8 cellular contexts compared by ENCODE assay signal in the genomic region with DNA sequence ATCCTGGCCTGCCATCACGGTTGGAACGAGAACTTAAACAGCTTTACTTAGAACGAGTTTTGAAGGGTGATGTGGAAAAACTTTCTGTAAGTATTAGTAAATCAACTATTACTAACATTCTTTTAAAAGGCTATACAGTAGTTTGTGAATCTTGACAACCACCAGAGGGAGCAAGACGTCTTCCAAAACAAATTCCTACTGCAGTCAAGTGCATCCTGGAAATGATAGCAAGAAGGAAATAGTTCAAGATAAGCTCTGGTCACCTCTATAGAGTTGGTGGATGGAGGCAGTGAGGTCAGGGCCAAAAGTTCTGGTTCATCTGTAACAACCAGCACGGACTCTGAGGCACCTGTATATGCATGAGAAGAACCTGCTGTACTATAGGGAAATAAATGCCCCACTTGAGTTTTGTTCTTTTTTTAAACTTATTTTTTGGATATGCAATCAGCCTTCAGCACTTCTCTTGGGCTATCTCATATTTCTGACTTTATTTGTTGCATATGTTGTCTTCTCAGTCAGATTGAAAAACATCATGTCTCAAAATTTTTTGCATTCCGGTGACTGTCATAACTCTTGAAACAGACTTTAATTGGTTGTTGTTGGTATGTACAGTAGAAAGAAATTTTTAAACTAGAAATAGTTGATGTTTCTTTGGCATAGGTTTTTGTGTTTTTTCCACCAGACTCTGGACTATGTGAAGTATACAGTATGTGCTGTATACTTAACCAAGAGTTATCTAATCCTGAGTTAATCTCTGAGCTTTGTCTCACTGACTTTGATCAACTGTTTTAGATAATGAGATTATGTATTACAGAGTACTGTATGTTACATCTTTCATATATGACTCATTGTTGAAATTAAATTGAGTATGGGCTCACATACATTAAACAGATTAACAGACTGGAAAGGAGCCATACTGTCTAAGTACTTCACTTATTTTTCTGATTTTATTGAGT. TPM values are rescaled to one million over a fixed set of nuclear protein-coding genes. Genes with fewer than 3 reads are reported as not detected.
DNase-seq lines count a peak whose midpoint lies in the region; ATAC-seq, FAIRE-seq and TF ChIP-seq lines count a peak whose summit lies in the region.

No MANE protein-coding gene starts in this region.

- intact Hi-C loops in Panc1 (cut with micrococcal nuclease; ENCODE audit: unreplicated experiment) = loop anchor here (2.0 to 5.0 kb wide), 3 partner anchors 165 to 307 kb away; no protein-coding TSS in a partner anchor
- intact Hi-C loops in lower lobe of right lung (cut with DNase I) = loop anchor here (10.0 kb wide), 1 partner anchor 279 kb away; no protein-coding TSS in a partner anchor
- intact Hi-C loops in uterus (cut with DNase I; ENCODE audit: low total_unique reads) = loop anchor here (5.0 kb wide), 1 partner anchor 302 kb away; no protein-coding TSS in a partner anchor

- H3K4me1 ChIP-seq in DOHH2 (ENCODE audit: control insufficient read depth, low read length) (peaks cover 3% of the 10 kb centered on the region; the same call in 1 of the 2 replicates), Panc1 (ENCODE audit: control insufficient read depth, insufficient read depth, low read length) (peaks cover 17% of the 10 kb centered on the region), H1 (replicated peaks in 1 of 4; ENCODE audit: control insufficient read depth in 3 of 4, insufficient read depth in 4 of 4, low read length in 3 of 4) (peaks cover 0 to 4% (median 2%) of the 10 kb centered on the region in 4 experiments; a peak in 1 of 7 replicates), lower lobe of right lung (peaks cover 17% of the 10 kb centered on the region), uterus (no peaks in the 10 kb centered on the region)
- no peaks in the 10 kb centered on the region for H3K4me1 ChIP-seq in effector memory CD4-positive, alpha-beta T cell (ENCODE audit: control insufficient read depth, insufficient read depth, low read length, poor library complexity, severe bottlenecking)

- no peaks in the 10 kb centered on the region for H3K23me2 ChIP-seq in H1 (ENCODE audit: low read depth, low read length)

- H4K8ac ChIP-seq in H1 (ENCODE audit: extremely low read depth, insufficient read depth, low read length) = no peak overlapping the region

- no TSS peak for BruUV-seq in Panc1 (replicated peaks; lab: Mats Ljungman, UMichigan)

- H4K5ac ChIP-seq in H1 (ENCODE audit: insufficient read length, low read depth, low read length) = no peak overlapping the region

- H3K4ac ChIP-seq in H1 (replicated peaks; ENCODE audit: insufficient read length, low read depth, low read length) = no peak overlapping the region

- ATAC-seq in Panc1 = peak; percentile 70
- peak; percentile 88 to 89 for ATAC-seq in lower lobe of right lung
- ATAC-seq in GM19351 (IDR thresholded peaks at IDR 0.05; ENCODE audit: unreplicated experiment) = no peak

- H3K4me3 ChIP-seq in DOHH2 (ENCODE audit: low read length) = no peak overlapping the region
- H3K4me3 ChIP-seq in Jurkat, Clone E6-1 (ENCODE audit: low read length) = no peak overlapping the region
- H3K4me3 ChIP-seq in Panc1 (ENCODE audit: low read depth in 2 of 2, low read length in 2 of 2) = no peak overlapping the region
- H3K4me3 ChIP-seq in H1 (ENCODE audit: extremely low read depth in 1 of 4, insufficient read depth in 2 of 4, low read depth in 3 of 4, low read length in 4 of 4) = no peak overlapping the region
- no peak overlapping the region for H3K4me3 ChIP-seq in lower lobe of right lung
- no peak overlapping the region for H3K4me3 ChIP-seq in uterus
- no peak overlapping the region for H3K4me3 ChIP-seq in effector memory CD4-positive, alpha-beta T cell (ENCODE audit: insufficient read depth, low read depth, low read length, poor library complexity, severe bottlenecking)

- H3K9me3 ChIP-seq in DOHH2 (ENCODE audit: control insufficient read depth, insufficient read depth, low read length) (no peaks in the 10 kb centered on the region), Panc1 (ENCODE audit: control insufficient read depth, insufficient read depth, low read depth, low read length) (no peaks in the 10 kb centered on the region), H1 (ENCODE audit: insufficient read depth in 2 of 2, low read depth in 1 of 2, low read length in 1 of 2) (no peaks in the 10 kb centered on the region), lower lobe of right lung (no peaks in the 10 kb centered on the region), uterus (no peaks in the 10 kb centered on the region)
- no peaks in the 10 kb centered on the region for H3K9me3 ChIP-seq in effector memory CD4-positive, alpha-beta T cell (ENCODE audit: control insufficient read depth, low read length)

- TF ChIP-seq RAD21 in H1 (IDR thresholded peaks at IDR 0.05 in 1 of 2, conservative IDR thresholded peaks at IDR 0.05 in 1 of 2; ENCODE audit: low read depth in 2 of 2, low read length in 2 of 2) = peak; percentile 87 to 89

- TF ChIP-seq POLR2A in H1 (IDR thresholded peaks at IDR 0.05; ENCODE audit: control extremely low read depth in 1 of 2, low read depth in 2 of 2, low read length in 2 of 2) (no peak), uterus (IDR thresholded peaks at IDR 0.05) (no peak)

- H3K9me2 ChIP-seq in DOHH2 (replicated peaks; ENCODE audit: control insufficient read depth, low read length) = no peaks in the 10 kb centered on the region

- H3K79me1 ChIP-seq in H1 (ENCODE audit: low read depth, low read length) = no peaks in the 10 kb centered on the region

- H2AK5ac ChIP-seq in H1 (ENCODE audit: low read depth, low read length) = no peak overlapping the region

- H3K18ac ChIP-seq in H1 (ENCODE audit: extremely low read depth, low read length) = no peak overlapping the region

- WGBS in H1 (ENCODE audit: extremely low coverage in 1 of 2, insufficient coverage in 1 of 2, insufficient read length in 1 of 2, insufficient replicate concordance in 2 of 2, low coverage in 1 of 2, low lambda C conversion rate in 2 of 2, missing lambda C conversion rate in 1 of 2), 2 experiments = 63% methylated on average over 6 of the region's 6 CpGs; no CpG with 5 or more reads in 1 of the 2 experiments

- no peak overlapping the region for H4K91ac ChIP-seq in H1 (replicated peaks; ENCODE audit: insufficient read length, low read length)

- POLR2A ChIA-PET in Panc1 (lab: Charles Lee) = no interaction called here
- POLR2A ChIA-PET in H1 (lab: Charles Lee; ENCODE audit: partially characterized antibody) = no interaction called here

- in situ Hi-C loops in Panc1 (cut with HindIII; ENCODE audit: low pct_unique_long_range_greater_than_20kb, low sequenced_read_pairs) = no loop called here

- TF ChIP-seq CTCF in DOHH2 (IDR thresholded peaks at IDR 0.05; ENCODE audit: low read depth, low read length, poor library complexity, severe bottlenecking) (peak; percentile 88), Panc1 (IDR thresholded peaks at IDR 0.05) (peak; percentile 74), H1 (IDR thresholded peaks at IDR 0.05; ENCODE audit: control extremely low read depth in 1 of 3, insufficient read depth in 1 of 3, low read depth in 1 of 3, low read length in 3 of 3) (peak in 2 of 3 experiments; percentile 47 to 66; a peak in 2 of 4 replicates), lower lobe of right lung (IDR thresholded peaks at IDR 0.05) (peak; percentile 63), uterus (IDR thresholded peaks at IDR 0.05) (peak; percentile 64 to 84 (median 78))

- H3K56ac ChIP-seq in H1 (replicated peaks; ENCODE audit: insufficient read length, low read depth, low read length) = no peak overlapping the region

- peaks cover 18% of the 10 kb centered on the region for H3F3A ChIP-seq in DOHH2 (ENCODE audit: control insufficient read depth, insufficient read depth)

- H4K20me1 ChIP-seq in DOHH2 (ENCODE audit: control insufficient read depth, insufficient read depth, low read depth, low read length) (peaks cover 3% of the 10 kb centered on the region), H1 (replicated peaks in 1 of 2; ENCODE audit: control insufficient read depth in 1 of 2, insufficient read depth in 2 of 2, low read length in 2 of 2) (peaks cover 2 to 11% of the 10 kb centered on the region in 2 experiments)

- H2BK5ac ChIP-seq in H1 (ENCODE audit: low read depth, low read length) = no peak overlapping the region

- H2BK120ac ChIP-seq in H1 (replicated peaks; ENCODE audit: low read depth, low read length) = no peak overlapping the region

- peaks cover 88% of the 10 kb centered on the region for H3K36me3 ChIP-seq in DOHH2 (ENCODE audit: control insufficient read depth, low read length)
- peaks cover 31% of the 10 kb centered on the region for H3K36me3 ChIP-seq in Panc1 (ENCODE audit: control insufficient read depth, insufficient read depth, low read length)
- H3K36me3 ChIP-seq in H1 (ENCODE audit: control insufficient read depth in 2 of 4, insufficient read depth in 4 of 4, low read length in 3 of 4) = peaks cover 0 to 15% (median 8%) of the 10 kb centered on the region in 4 experiments; a peak in 6 of 8 replicates
- peaks cover 81% of the 10 kb centered on the region for H3K36me3 ChIP-seq in lower lobe of right lung
- H3K36me3 ChIP-seq in uterus = no peaks in the 10 kb centered on the region
- H3K36me3 ChIP-seq in effector memory CD4-positive, alpha-beta T cell (ENCODE audit: control insufficient read depth, insufficient read depth, low read length) = peaks cover 55% of the 10 kb centered on the region

- TF ChIP-seq EP300 in H1 (IDR thresholded peaks at IDR 0.05; ENCODE audit: borderline replicate concordance in 1 of 2, low read depth in 2 of 2, low read length in 2 of 2) = no peak

- H3K14ac ChIP-seq in H1 (ENCODE audit: insufficient read length) = no peak overlapping the region

- H3K27me3 ChIP-seq in DOHH2 (ENCODE audit: control insufficient read depth, low read length) (no peaks in the 10 kb centered on the region), Panc1 (ENCODE audit: control insufficient read depth, insufficient read depth, low read length) (no peaks in the 10 kb centered on the region), H1 (replicated peaks in 1 of 4; ENCODE audit: control insufficient read depth in 3 of 4, extremely low read depth in 1 of 4, insufficient read depth in 3 of 4, low read length in 3 of 4) (no peaks in the 10 kb centered on the region; a peak in 1 of 7 replicates), lower lobe of right lung (ENCODE audit: low read depth) (no peaks in the 10 kb centered on the region), uterus (no peaks in the 10 kb centered on the region)
- no peaks in the 10 kb centered on the region for H3K27me3 ChIP-seq in effector memory CD4-positive, alpha-beta T cell (replicated peaks; ENCODE audit: control insufficient read depth, insufficient read depth, low read length, poor library complexity, severe bottlenecking)

- DNase-seq in Jurkat, Clone E6-1 (ENCODE audit: low read depth, low spot score) = peak; percentile 73
- DNase-seq in Panc1 (ENCODE audit: low read depth, low spot score) (peak; percentile 54), H1 (ENCODE audit: low read depth in 1 of 2, low spot score in 2 of 2) (no peak), lower lobe of right lung (no peak), uterus (peak in 1 of 2 donors; percentile 51)
- DNase-seq in effector memory CD4-positive, alpha-beta T cell = no peak

- H2BK12ac ChIP-seq in H1 (ENCODE audit: low read depth, low read length) = no peak overlapping the region

- no peak overlapping the region for H2BK15ac ChIP-seq in H1 (ENCODE audit: low read length)

- H2AFZ ChIP-seq in H1 (ENCODE audit: low read length) = no peak overlapping the region

- H3K4me2 ChIP-seq in DOHH2 (ENCODE audit: low read length) = no peak overlapping the region
- H3K4me2 ChIP-seq in H1 (ENCODE audit: insufficient read depth in 1 of 2, low read depth in 2 of 2, low read length in 2 of 2) = no peak overlapping the region

- CTCF ChIA-PET in Panc1 (lab: Charles Lee) (interaction anchor here (0.5 to 1.0 kb wide), 5 partner anchors 26 to 146 kb away, joined by 3 to 6 read pairs (median 4); no protein-coding TSS in a partner anchor), H1 (lab: Charles Lee; ENCODE audit: partially characterized antibody) (interaction anchor here (0.5 to 3.6 kb wide), 30 partner anchors 9 to 309 kb away, joined by 3 to 20 read pairs (median 4); no protein-coding TSS in a partner anchor)

- H2BK20ac ChIP-seq in H1 (ENCODE audit: low read length) = no peak overlapping the region

- H3K23ac ChIP-seq in H1 (ENCODE audit: insufficient read length) = no peak overlapping the region

- H3K79me2 ChIP-seq in DOHH2 (ENCODE audit: control insufficient read depth, low read length) (peaks cover 16% of the 10 kb centered on the region), H1 (ENCODE audit: control insufficient read depth in 1 of 2, insufficient read depth in 2 of 2, low read length in 2 of 2) (no peaks in the 10 kb centered on the region)

- FAIRE-seq in H1 (lab: Jason Lieb, UNC) = peak; percentile 86

- no peak overlapping the region for H3K9ac ChIP-seq in H1 (replicated peaks in 1 of 4; ENCODE audit: extremely low read depth in 1 of 4, low read depth in 3 of 4, low read length in 3 of 4)

- no peak overlapping the region for H3K27ac ChIP-seq in DOHH2 (ENCODE audit: low read depth, low read length)
- no peak overlapping the region for H3K27ac ChIP-seq in Panc1 (ENCODE audit: low read length)
- H3K27ac ChIP-seq in H1 (ENCODE audit: low read depth, low read length) = no peak overlapping the region
- H3K27ac ChIP-seq in lower lobe of right lung = no peak overlapping the region
- no peak overlapping the region for H3K27ac ChIP-seq in uterus
- no peak overlapping the region for H3K27ac ChIP-seq in effector memory CD4-positive, alpha-beta T cell (ENCODE audit: insufficient read depth, low read length, poor library complexity, severe bottlenecking)

RNA-seq across cellular contexts. Expression of gene ACTR2, which starts 37.7 kb away (rescaled TPM):
- polyA plus RNA-seq in Jurkat, Clone E6-1 (2012; ENCODE audit: insufficient read depth, insufficient read length) = 205 TPM
- total RNA-seq in Panc1 (2021; ENCODE audit: unreplicated experiment) = 347 TPM
- polyA plus RNA-seq in Panc1 (2012; ENCODE audit: insufficient read length) = 283 TPM
- 165 and 171 TPM in 2 replicates for total RNA-seq in H1 (2021; fragmentation: NEBNext Ultra II Directional; extraction: Animal tissue kit (Norgen Biotek cat#: 25700))
- polyA plus RNA-seq in H1 (2011; rRNA removed) = 19.7 and 28.3 TPM in 2 replicates
- 33.0 TPM for polyA plus RNA-seq in H1 (2011; cell fraction: cytosol; rRNA removed)
- polyA plus RNA-seq in H1 (2011; cell fraction: nucleus; rRNA removed) = 5.3 TPM
- 73.1 to 157 TPM (median 82.2 TPM) in 4 replicates for polyA plus RNA-seq in H1 (2012, experiment 1 of 2)
- 7.5 TPM for polyA plus RNA-seq in H1 (2012, experiment 2 of 2)
- 76.5 TPM for polyA plus RNA-seq in H1 (2013, experiment 1 of 2)
- polyA plus RNA-seq in H1 (2013, experiment 2 of 2) = 80.3 TPM
- polyA minus RNA-seq in H1 (2011; rRNA and poly(A)+ RNA removed) = 34.3 and 52.2 TPM in 2 replicates
- polyA minus RNA-seq in H1 (2011; cell fraction: cytosol; rRNA and poly(A)+ RNA removed) = 34.3 TPM
- 14.4 TPM for polyA minus RNA-seq in H1 (2011; cell fraction: nucleus; rRNA and poly(A)+ RNA removed)
- 279 TPM for total RNA-seq in lower lobe of right lung
- 100 to 1,000 TPM in 2 of 4 donors, 10 to 100 TPM in 2; 38.7 to 157 (median 118) TPM for total RNA-seq in uterus

Comparison
In these comparisons a context has a peak if more than half of its experiments do, and no peak if none do; other contexts are left out.
1. DNase-seq: peak in Jurkat, Clone E6-1 (single experiment) and Panc1 (single experiment); none in H1 (0 of 2), lower lobe of right lung (single experiment) and effector memory CD4-positive, alpha-beta T cell (0 of 3).
2. Peak in every context shown above with its lines, with median percentiles within 50 percentile points of each other: CTCF ChIP-seq.